In genomic region chr19:11564082-11564807, GRCh38 we compare ENCODE assay signal across 12 cellular contexts. TPM values are rescaled to one million over a fixed set of nuclear protein-coding genes. Genes with fewer than 3 reads are reported as not detected.
DNase-seq lines count a peak whose midpoint lies in the region; ATAC-seq, FAIRE-seq and TF ChIP-seq lines count a peak whose summit lies in the region.
"Not testable (repeated sequence)": the region's sequence is repeated elsewhere in the genome, so short reads cannot be mapped to it uniquely, and the experiment has no call there.
"Had no signal": no experiment of that assay in that cellular context is flagged by ENCODE, and none has a peak within 500 bp of the region (broad histone marks: within the 10 kb centered on the region; RNA-seq: fewer than 3 reads in every experiment).

No MANE protein-coding gene starts in this region.

- not testable (repeated sequence) for H3K27me3 ChIP-seq in BLaER1 treated with 17β-estradiol and CSF1 and Interleukin-3, amounts not matched to agents 10 nM and 100 nM; DOHH2 (ENCODE audit: control insufficient read depth, low read length); OCI-LY1 (ENCODE audit: insufficient read depth, low read length); GM12878 (replicated peaks in 1 of 2; ENCODE audit: control insufficient read depth in 2 of 2, insufficient read depth in 2 of 2, low read length in 1 of 2)

- not testable (repeated sequence) for H2AFZ ChIP-seq in OCI-LY1 (ENCODE audit: low read length); GM12878 (ENCODE audit: control insufficient read depth, low read depth, low read length)

- peaks cover 54 to 91% (median 66%) of the 10 kb centered on the region in 10 experiments for H3K4me1 ChIP-seq in BLaER1 treated with 17β-estradiol and CSF1 and Interleukin-3, amounts not matched to agents 10 nM and 100 nM
- H3K4me1 ChIP-seq in DOHH2 (ENCODE audit: control insufficient read depth, low read length) (peaks cover 82% of the 10 kb centered on the region), OCI-LY1 (ENCODE audit: insufficient read depth, low read length, severe bottlenecking) (peaks cover 33% of the 10 kb centered on the region), GM12878 (ENCODE audit: control insufficient read depth, insufficient read depth, low read length) (peaks cover 21% of the 10 kb centered on the region)

- ATAC-seq in T-helper 17 cell; GM12878; memory B cell (ENCODE audit: low read depth); stimulated activated naive B cell treated with anti-CD40 and anti-IgM and Interleukin-4, amounts not matched to agents 10 μg/mL and 1 μg/mL and 100 μg/mL, for 72 hours (replicated peaks): not testable (repeated sequence)

- peak overlapping the region in 6 of 11 experiments; percentile 9 to 40 (median 22); a peak in 4 of 22 replicates for H3K27ac ChIP-seq in BLaER1 treated with 17β-estradiol and CSF1 and Interleukin-3, amounts not matched to agents 10 nM and 100 nM
- H3K27ac ChIP-seq in DOHH2 (ENCODE audit: low read depth, low read length) (peak overlapping the region; percentile 84), OCI-LY1 (ENCODE audit: low read depth, low read length, poor library complexity, severe bottlenecking) (peak overlapping the region; percentile 71), GM12878 (ENCODE audit: control insufficient read depth, insufficient read depth) (peak overlapping the region; percentile 31)

- in situ Hi-C loops in GM12878 (cut with MboI) = not testable (repeated sequence)

- not testable (repeated sequence) for TF ChIP-seq POLR2A in GM12878 (IDR thresholded peaks at IDR 0.05; ENCODE audit: low read depth, low read length)

- H3K9me3 ChIP-seq in BLaER1 treated with 17β-estradiol and CSF1 and Interleukin-3, amounts not matched to agents 10 nM and 100 nM (replicated peaks in 1 of 11); DOHH2 (ENCODE audit: control insufficient read depth, insufficient read depth, low read length); OCI-LY1 (ENCODE audit: low read length); T-helper 17 cell (ENCODE audit: control insufficient read depth, low read length, poor library complexity, severe bottlenecking); GM12878 (replicated peaks; ENCODE audit: control insufficient read depth, insufficient read depth, low read length): not testable (repeated sequence)

- not testable (repeated sequence) for FAIRE-seq in GM12878 (lab: Jason Lieb, UNC)

- peak overlapping the region; percentile 60 for H3K27ac Mint-ChIP-seq in T-helper 17 cell
- peak overlapping the region; percentile 55 for H3K27ac Mint-ChIP-seq in memory B cell
- peak overlapping the region; percentile 26 for H3K27ac Mint-ChIP-seq in progenitor cell of endocrine pancreas
- H3K27ac Mint-ChIP-seq in stimulated activated naive B cell treated with anti-CD40 and anti-IgM and Interleukin-4, amounts not matched to agents 10 μg/mL and 1 μg/mL and 100 μg/mL, for 72 hours = peak overlapping the region; percentile 90

- CTCF ChIA-PET in GM12878 (lab: Yijun Ruan, JAX) = interaction anchor here (0.6 to 9.1 kb wide), 6 partner anchors 10 to 28 kb away, joined by 3 to 225 read pairs (median 4); partner anchors contain the start of gene ACP5

- H3K36me3 Mint-ChIP-seq in T-helper 17 cell (ENCODE audit: low read depth); memory B cell; progenitor cell of endocrine pancreas (ENCODE audit: insufficient read depth): not testable (repeated sequence)
- H3K36me3 Mint-ChIP-seq in stimulated activated naive B cell treated with anti-CD40 and anti-IgM and Interleukin-4, amounts not matched to agents 10 μg/mL and 1 μg/mL and 100 μg/mL, for 72 hours = peaks cover 10 to 33% of the 10 kb centered on the region in 2 donors

- H3K9ac ChIP-seq in BLaER1 treated with 17β-estradiol and CSF1 and Interleukin-3, amounts not matched to agents 10 nM and 100 nM = 0 out of 22 replicates have a peak overlapping the region, but pooled peaks of 2 of the 11 experiments have one; percentile 4 to 35
- peak overlapping the region; percentile 26; the same call in 1 of the 2 replicates for H3K9ac ChIP-seq in OCI-LY1 (ENCODE audit: low read length)
- H3K9ac ChIP-seq in GM12878 (ENCODE audit: control insufficient read depth, insufficient read depth, low read length) = not testable (repeated sequence)

- not testable (repeated sequence) for H3K36me3 ChIP-seq in BLaER1 treated with 17β-estradiol and CSF1 and Interleukin-3, amounts not matched to agents 10 nM and 100 nM; OCI-LY1 (ENCODE audit: insufficient read depth, low read length); GM12878 (ENCODE audit: control insufficient read depth in 2 of 2, insufficient read depth in 2 of 2, low read length in 1 of 2)
- H3K36me3 ChIP-seq in DOHH2 (ENCODE audit: control insufficient read depth, low read length) = peaks cover 12% of the 10 kb centered on the region

- H3K79me2 ChIP-seq in DOHH2 (ENCODE audit: control insufficient read depth, low read length) = peaks cover 47% of the 10 kb centered on the region
- not testable (repeated sequence) for H3K79me2 ChIP-seq in OCI-LY1 (ENCODE audit: insufficient read depth, low read length)
- H3K79me2 ChIP-seq in GM12878 (ENCODE audit: control insufficient read depth, insufficient read depth, low read length) = peaks cover 14% of the 10 kb centered on the region

- H3K4me3 ChIP-seq in BLaER1 treated with 17β-estradiol and CSF1 and Interleukin-3, amounts not matched to agents 10 nM and 100 nM; OCI-LY1 (ENCODE audit: low read depth, low read length, poor library complexity, severe bottlenecking); GM12878: not testable (repeated sequence)
- H3K4me3 ChIP-seq in DOHH2 (ENCODE audit: low read length) = peak overlapping the region; percentile 42

- POLR2A ChIA-PET in GM12878 (lab: Charles Lee) = interaction anchor here (0.5 to 6.8 kb wide), 6 partner anchors 10 to 251 kb away, joined by 3 to 94 read pairs (median 6); no protein-coding TSS in a partner anchor

- H3K9me2 ChIP-seq in DOHH2 (replicated peaks; ENCODE audit: control insufficient read depth, low read length); OCI-LY1 (ENCODE audit: low read depth, low read length): not testable (repeated sequence)

- H3K27me3 Mint-ChIP-seq in T-helper 17 cell; memory B cell; progenitor cell of endocrine pancreas; stimulated activated naive B cell treated with anti-CD40 and anti-IgM and Interleukin-4, amounts not matched to agents 10 μg/mL and 1 μg/mL and 100 μg/mL, for 72 hours: not testable (repeated sequence)

- SMC1A ChIA-PET in GM12878 (lab: Charles Lee; ENCODE audit: uncharacterized antibody, unreplicated experiment) = interaction anchor here (0.8 to 8.5 kb wide), 6 partner anchors 9 to 233 kb away, joined by 4 to 215 read pairs (median 4); partner anchors contain the start of genes ACP5 and ZNF491

- not testable (repeated sequence) for TF ChIP-seq EP300 in GM12878 (IDR thresholded peaks at IDR 0.05; ENCODE audit: borderline replicate concordance in 1 of 2, control insufficient read depth in 1 of 2, low read depth in 2 of 2, low read length in 2 of 2)

- H3K4me1 Mint-ChIP-seq in T-helper 17 cell = peaks cover 10% of the 10 kb centered on the region
- H3K4me1 Mint-ChIP-seq in memory B cell = peaks cover 43% of the 10 kb centered on the region
- not testable (repeated sequence) for H3K4me1 Mint-ChIP-seq in progenitor cell of endocrine pancreas (ENCODE audit: low read depth)
- H3K4me1 Mint-ChIP-seq in stimulated activated naive B cell treated with anti-CD40 and anti-IgM and Interleukin-4, amounts not matched to agents 10 μg/mL and 1 μg/mL and 100 μg/mL, for 72 hours = peaks cover 37 to 71% of the 10 kb centered on the region in 2 donors

- BruUV-seq in GM12878 (replicated peaks; lab: Mats Ljungman, UMichigan) = not testable (repeated sequence)

- H4K20me1 ChIP-seq in BLaER1 treated with 17β-estradiol and CSF1 and Interleukin-3, amounts not matched to agents 10 nM and 100 nM; DOHH2 (ENCODE audit: control insufficient read depth, insufficient read depth, low read depth, low read length); OCI-LY1 (ENCODE audit: insufficient read depth, low read length); GM12878 (ENCODE audit: control insufficient read depth, insufficient read depth): not testable (repeated sequence)

- intact Hi-C loops in GM12878 (cut with micrococcal nuclease; ENCODE audit: unreplicated experiment) = loop anchor here (10.0 kb wide), 2 partner anchors 361 to 689 kb away; partner anchors contain the start of genes CARM1 and ZNF700

- peak overlapping the region; percentile 25 to 83 (median 48); a peak in 21 of 22 replicates for H3K4me2 ChIP-seq in BLaER1 treated with 17β-estradiol and CSF1 and Interleukin-3, amounts not matched to agents 10 nM and 100 nM
- H3K4me2 ChIP-seq in DOHH2 (ENCODE audit: low read length) = peak overlapping the region; percentile 59
- peak overlapping the region; percentile 14; the same call in 1 of the 2 replicates for H3K4me2 ChIP-seq in OCI-LY1 (ENCODE audit: low read length)
- H3K4me2 ChIP-seq in GM12878 (ENCODE audit: control insufficient read depth, insufficient read depth) = peak overlapping the region; percentile 44

- TF ChIP-seq RAD21 in GM12878 (IDR thresholded peaks at IDR 0.05; ENCODE audit: insufficient read depth, low read depth, low read length) = not testable (repeated sequence)

- WGBS in GM12878 (ENCODE audit: insufficient coverage, insufficient replicate concordance, low lambda C conversion rate, missing lambda C conversion rate) = 91% methylated on average over 5 of the region's 6 CpGs

- H3K4me3 Mint-ChIP-seq in T-helper 17 cell; progenitor cell of endocrine pancreas (ENCODE audit: low read depth): not testable (repeated sequence)
- H3K4me3 Mint-ChIP-seq in memory B cell = peak overlapping the region; percentile 32
- H3K4me3 Mint-ChIP-seq in stimulated activated naive B cell treated with anti-CD40 and anti-IgM and Interleukin-4, amounts not matched to agents 10 μg/mL and 1 μg/mL and 100 μg/mL, for 72 hours = peak overlapping the region in 1 of 2 donors; percentile 41

- DNase-seq in T-helper 17 cell; GM12878 (ENCODE audit: low read depth, low spot score); memory B cell (ENCODE audit: low spot score in 2 of 2); progenitor cell of endocrine pancreas (ENCODE audit: low spot score, unreplicated experiment); stimulated activated naive B cell treated with anti-CD40 and anti-IgM and Interleukin-4, amounts not matched to agents 10 μg/mL and 1 μg/mL and 100 μg/mL, for 72 hours: not testable (repeated sequence)

- not testable (repeated sequence) for TF ChIP-seq CTCF in DOHH2 (IDR thresholded peaks at IDR 0.05; ENCODE audit: low read depth, low read length, poor library complexity, severe bottlenecking); OCI-LY1 (IDR thresholded peaks at IDR 0.05; ENCODE audit: low read length); GM12878 (IDR thresholded peaks at IDR 0.05 in 2 of 3, conservative IDR thresholded peaks at IDR 0.05 in 1 of 3; ENCODE audit: control insufficient read depth in 2 of 3, extremely low read depth in 1 of 3, insufficient read depth in 1 of 3, low read depth in 3 of 3, low read length in 3 of 3); progenitor cell of endocrine pancreas (IDR thresholded peaks at IDR 0.05; ENCODE audit: unreplicated experiment)

- peaks cover 38% of the 10 kb centered on the region for H3F3A ChIP-seq in DOHH2 (ENCODE audit: control insufficient read depth, insufficient read depth)
- H3F3A ChIP-seq in OCI-LY1 (ENCODE audit: insufficient read depth, low read length) = not testable (repeated sequence)

- H3K9me3 Mint-ChIP-seq in memory B cell; progenitor cell of endocrine pancreas (ENCODE audit: low read depth); stimulated activated naive B cell treated with anti-CD40 and anti-IgM and Interleukin-4, amounts not matched to agents 10 μg/mL and 1 μg/mL and 100 μg/mL, for 72 hours: not testable (repeated sequence)

- RAD21 ChIA-PET in GM12878 (lab: Charles Lee; ENCODE audit: unreplicated experiment) = interaction anchor here (1.0 to 6.9 kb wide), 2 partner anchors 9 to 22 kb away, joined by 3 to 172 read pairs; no protein-coding TSS in a partner anchor

RNA-seq across cellular contexts. Expression of gene ELOF1, which starts 5.2 kb away (rescaled TPM):
- total RNA-seq in T-helper 17 cell (10 to 100 TPM; 33.9 to 40.6 TPM), GM12878 (2014; rRNA removed) (75.7 and 81.2 TPM in 2 replicates), GM12878 (2014; rRNA removed; fragmentation: Illumina TruSeq; extraction: Trizol) (89.0 and 98.0 TPM in 2 replicates), GM12878 (2021) (85.1 and 88.2 TPM in 2 replicates), progenitor cell of endocrine pancreas (48.7 and 56.5 TPM in 2 replicates)
- 15.3 and 21.9 TPM in 2 replicates for total RNA-seq in GM12878 (2013; cell fraction: nucleolus; rRNA removed)
- polyA plus RNA-seq in GM12878 (2011; ENCODE audit: low read depth) = 27.8 TPM
- polyA plus RNA-seq in GM12878 (2011; rRNA removed) (24.6 and 37.9 TPM in 2 replicates), GM12878 (2014; fragmentation: Illumina TruSeq; extraction: Trizol) (56.3 and 97.7 TPM in 2 replicates), GM12878 (2014; fragmentation: Nextera tagmentation; extraction: Ambion mirVana) (10 to 100 TPM; 11.7 to 28.6 TPM), GM12878 (2014; rRNA removed) (106 and 127 TPM in 2 replicates), GM12878 (2016; fragmentation: Nextera tagmentation; extraction: Ambion mirVana) (100 to 1,000 TPM; 118 to 124 TPM)
- 95.7 and 121 TPM in 2 replicates for polyA plus RNA-seq in GM12878 (2011; cell fraction: cytosol; rRNA removed)
- 54.4 and 68.3 TPM in 2 replicates for polyA plus RNA-seq in GM12878 (2011; cell fraction: nucleus; rRNA removed)
- polyA plus RNA-seq in GM12878 (2012) = 68.6 and 69.1 TPM in 2 replicates
- 28.5 and 59.0 TPM in 2 replicates for polyA minus RNA-seq in GM12878 (2011; rRNA and poly(A)+ RNA removed)
- polyA minus RNA-seq in GM12878 (2011; cell fraction: cytosol; rRNA and poly(A)+ RNA removed) = 21.9 and 29.0 TPM in 2 replicates
- 14.0 and 29.9 TPM in 2 replicates for polyA minus RNA-seq in GM12878 (2011; cell fraction: nucleus; rRNA and poly(A)+ RNA removed)

RNA-seq across cellular contexts. Expression of gene ACP5, which starts 13.2 kb away (rescaled TPM):
- total RNA-seq in T-helper 17 cell (10 to 100 TPM; 14.6 to 18.2 TPM), GM12878 (2014; rRNA removed) (70.0 TPM in 2 replicates), GM12878 (2014; rRNA removed; fragmentation: Illumina TruSeq; extraction: Trizol) (31.7 and 38.3 TPM in 2 replicates), GM12878 (2021) (43.6 and 46.9 TPM in 2 replicates), progenitor cell of endocrine pancreas (1.6 and 2.7 TPM in 2 replicates)
- 91.9 and 97.0 TPM in 2 replicates for total RNA-seq in GM12878 (2013; cell fraction: nucleolus; rRNA removed)
- 31.6 TPM for polyA plus RNA-seq in GM12878 (2011; ENCODE audit: low read depth)
- polyA plus RNA-seq in GM12878 (2011; rRNA removed) (3.5 and 5.5 TPM in 2 replicates), GM12878 (2014; fragmentation: Illumina TruSeq; extraction: Trizol) (30.4 and 37.6 TPM in 2 replicates), GM12878 (2014; fragmentation: Nextera tagmentation; extraction: Ambion mirVana) (1 to 10 TPM; 1.0 to 2.2 TPM), GM12878 (2014; rRNA removed) (73.4 and 78.1 TPM in 2 replicates), GM12878 (2016; fragmentation: Nextera tagmentation; extraction: Ambion mirVana) (10 to 100 TPM; 35.9 to 36.0 TPM)
- polyA plus RNA-seq in GM12878 (2011; cell fraction: cytosol; rRNA removed) = 6.6 and 9.2 TPM in 2 replicates
- polyA plus RNA-seq in GM12878 (2011; cell fraction: nucleus; rRNA removed) = 6.7 and 9.2 TPM in 2 replicates
- polyA plus RNA-seq in GM12878 (2012) = 75.9 and 86.6 TPM in 2 replicates
- 2.0 and 5.2 TPM in 2 replicates for polyA minus RNA-seq in GM12878 (2011; rRNA and poly(A)+ RNA removed)
- polyA minus RNA-seq in GM12878 (2011; cell fraction: cytosol; rRNA and poly(A)+ RNA removed) = 0.94 and 1.4 TPM in 2 replicates
- 0.57 and 0.73 TPM in 2 replicates for polyA minus RNA-seq in GM12878 (2011; cell fraction: nucleus; rRNA and poly(A)+ RNA removed)
- total RNA-seq: A673, G401 had no signal

RNA-seq across cellular contexts. Expression of gene CNN1, which starts 25.6 kb away (rescaled TPM):
- total RNA-seq in T-helper 17 cell (1 to 10 TPM in 1 of 2 donors, not detected in 1; 2.6 TPM), GM12878 (2014; rRNA removed) (0.40 and 0.71 TPM in 2 replicates), GM12878 (2014; rRNA removed; fragmentation: Illumina TruSeq; extraction: Trizol) (0.31 and 0.46 TPM in 2 replicates), GM12878 (2021) (0.44 and 0.48 TPM in 2 replicates), progenitor cell of endocrine pancreas (3.2 and 9.0 TPM in 2 replicates)
- 0.40 TPM in 1 of 2 replicates, not detected in the other for total RNA-seq in GM12878 (2013; cell fraction: nucleolus; rRNA removed)
- polyA plus RNA-seq in GM12878 (2011; ENCODE audit: low read depth) = 0.25 TPM
- polyA plus RNA-seq in GM12878 (2011; rRNA removed) (0.15 and 0.19 TPM in 2 replicates), GM12878 (2014; fragmentation: Illumina TruSeq; extraction: Trizol) (0.19 TPM in 1 of 2 replicates, not detected in the other), GM12878 (2014; fragmentation: Nextera tagmentation; extraction: Ambion mirVana) (under 1 TPM; 0.03 to 0.04 TPM), GM12878 (2014; rRNA removed) (0.22 and 0.55 TPM in 2 replicates), GM12878 (2016; fragmentation: Nextera tagmentation; extraction: Ambion mirVana) (under 1 TPM in 1 of 2 experiments, not detected in 1; 0.58 TPM)
- polyA plus RNA-seq in GM12878 (2011; cell fraction: cytosol; rRNA removed) = 0.12 and 0.16 TPM in 2 replicates
- polyA plus RNA-seq in GM12878 (2011; cell fraction: nucleus; rRNA removed) = not detected in 2 replicates
- 0.20 and 0.55 TPM in 2 replicates for polyA plus RNA-seq in GM12878 (2012)
- polyA minus RNA-seq in GM12878 (2011; rRNA and poly(A)+ RNA removed) = 0.82 TPM in 1 of 2 replicates, not detected in the other
- not detected in 2 replicates for polyA minus RNA-seq in GM12878 (2011; cell fraction: cytosol; rRNA and poly(A)+ RNA removed)
- not detected in 2 replicates for polyA minus RNA-seq in GM12878 (2011; cell fraction: nucleus; rRNA and poly(A)+ RNA removed)
- total RNA-seq: CD4-positive, CD25-positive, alpha-beta regulatory T cell; CD8-positive, alpha-beta T cell had no signal
- polyA plus RNA-seq: CD4-positive, CD25-positive, alpha-beta regulatory T cell had no signal

RNA-seq across cellular contexts. Expression of gene ZNF627, which starts 33.0 kb away (rescaled TPM):
- 1 to 10 TPM; 4.9 to 6.0 TPM for total RNA-seq in T-helper 17 cell
- 33.2 and 33.4 TPM in 2 replicates for total RNA-seq in GM12878 (2013; cell fraction: nucleolus; rRNA removed)
- 10.9 and 12.5 TPM in 2 replicates for total RNA-seq in GM12878 (2014; rRNA removed)
- total RNA-seq in GM12878 (2014; rRNA removed; fragmentation: Illumina TruSeq; extraction: Trizol) = 13.6 and 14.1 TPM in 2 replicates
- total RNA-seq in GM12878 (2021) = 9.8 and 10.3 TPM in 2 replicates
- 5.9 TPM for polyA plus RNA-seq in GM12878 (2011; ENCODE audit: low read depth)
- polyA plus RNA-seq in GM12878 (2011; rRNA removed) = 13.7 and 19.8 TPM in 2 replicates
- polyA plus RNA-seq in GM12878 (2011; cell fraction: cytosol; rRNA removed) = 6.4 and 8.5 TPM in 2 replicates
- polyA plus RNA-seq in GM12878 (2011; cell fraction: nucleus; rRNA removed) = 7.1 and 8.5 TPM in 2 replicates
- 5.8 and 8.1 TPM in 2 replicates for polyA plus RNA-seq in GM12878 (2012)
- polyA plus RNA-seq in GM12878 (2014; fragmentation: Illumina TruSeq; extraction: Trizol) = 10.6 and 11.4 TPM in 2 replicates
- 1 to 10 TPM; 5.1 to 5.4 TPM for polyA plus RNA-seq in GM12878 (2014; fragmentation: Nextera tagmentation; extraction: Ambion mirVana)
- polyA plus RNA-seq in GM12878 (2014; rRNA removed) = 4.8 and 6.3 TPM in 2 replicates
- polyA plus RNA-seq in GM12878 (2016; fragmentation: Nextera tagmentation; extraction: Ambion mirVana) = 10 to 100 TPM in 1 of 2 experiments, 1 to 10 TPM in 1; 9.4 to 10.5 TPM
- 18.2 and 18.7 TPM in 2 replicates for polyA minus RNA-seq in GM12878 (2011; rRNA and poly(A)+ RNA removed)
- 4.8 and 10.2 TPM in 2 replicates for polyA minus RNA-seq in GM12878 (2011; cell fraction: cytosol; rRNA and poly(A)+ RNA removed)
- 3.7 and 5.0 TPM in 2 replicates for polyA minus RNA-seq in GM12878 (2011; cell fraction: nucleus; rRNA and poly(A)+ RNA removed)
- total RNA-seq in progenitor cell of endocrine pancreas = 31.9 and 33.6 TPM in 2 replicates

RNA-seq across cellular contexts. Expression of gene ECSIT, which starts 35.3 kb away (rescaled TPM):
- total RNA-seq in T-helper 17 cell (10 to 100 TPM; 22.6 to 23.9 TPM), GM12878 (2014; rRNA removed) (56.8 and 59.6 TPM in 2 replicates), GM12878 (2014; rRNA removed; fragmentation: Illumina TruSeq; extraction: Trizol) (20.0 and 24.0 TPM in 2 replicates), GM12878 (2021) (52.7 and 54.6 TPM in 2 replicates), progenitor cell of endocrine pancreas (36.1 and 38.5 TPM in 2 replicates)
- total RNA-seq in GM12878 (2013; cell fraction: nucleolus; rRNA removed) = 19.2 and 23.6 TPM in 2 replicates
- 13.4 TPM for polyA plus RNA-seq in GM12878 (2011; ENCODE audit: low read depth)
- polyA plus RNA-seq in GM12878 (2011; rRNA removed) (23.9 and 46.7 TPM in 2 replicates), GM12878 (2014; fragmentation: Illumina TruSeq; extraction: Trizol) (5.7 and 24.0 TPM in 2 replicates), GM12878 (2014; fragmentation: Nextera tagmentation; extraction: Ambion mirVana) (1 to 10 TPM; 1.0 to 4.9 TPM), GM12878 (2014; rRNA removed) (40.3 and 50.2 TPM in 2 replicates), GM12878 (2016; fragmentation: Nextera tagmentation; extraction: Ambion mirVana) (10 to 100 TPM; 42.3 to 43.6 TPM)
- 81.8 and 91.6 TPM in 2 replicates for polyA plus RNA-seq in GM12878 (2011; cell fraction: cytosol; rRNA removed)
- 67.1 and 69.0 TPM in 2 replicates for polyA plus RNA-seq in GM12878 (2011; cell fraction: nucleus; rRNA removed)
- 30.1 and 30.5 TPM in 2 replicates for polyA plus RNA-seq in GM12878 (2012)
- 75.5 and 94.3 TPM in 2 replicates for polyA minus RNA-seq in GM12878 (2011; rRNA and poly(A)+ RNA removed)
- 30.3 and 35.7 TPM in 2 replicates for polyA minus RNA-seq in GM12878 (2011; cell fraction: cytosol; rRNA and poly(A)+ RNA removed)
- polyA minus RNA-seq in GM12878 (2011; cell fraction: nucleus; rRNA and poly(A)+ RNA removed) = 10.9 and 16.4 TPM in 2 replicates

Comparison
In these comparisons a context has a peak if more than half of its experiments do, and no peak if none do; other contexts are left out.
1. H3K27ac ChIP-seq: peak in every context shown above with its lines; median percentile 84 in DOHH2; 71 in OCI-LY1; 31 in GM12878; 22 in BLaER1 treated with 17β-estradiol and CSF1 and Interleukin-3, amounts not matched to agents 10 nM and 100 nM.
2. H3K27ac Mint-ChIP-seq: peak in every context shown above with its lines; median percentile 90 in stimulated activated naive B cell treated with anti-CD40 and anti-IgM and Interleukin-4, amounts not matched to agents 10 μg/mL and 1 μg/mL and 100 μg/mL, for 72 hours; 60 in T-helper 17 cell; 55 in memory B cell; 26 in progenitor cell of endocrine pancreas.